17 cellular contexts compared by ENCODE assay signal in the genomic region with DNA sequence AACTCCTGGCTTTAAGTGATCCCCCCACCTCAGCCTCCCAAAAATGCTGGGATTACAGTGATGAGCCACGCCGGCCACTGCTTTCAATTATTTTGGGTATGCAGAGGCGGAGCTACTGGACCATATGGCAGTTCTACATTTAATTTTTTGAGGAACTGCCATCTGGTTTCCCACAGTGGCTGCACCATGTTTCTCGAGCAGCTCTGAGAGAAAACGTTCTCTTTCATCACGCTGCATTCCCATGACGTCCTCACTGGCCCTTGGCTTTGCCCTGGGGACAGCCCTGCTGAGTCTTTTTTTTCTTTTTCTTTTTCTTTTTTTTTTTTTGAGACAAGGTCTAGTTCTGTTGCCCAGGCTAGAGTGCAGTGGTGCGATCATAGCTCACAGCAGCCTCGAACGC.
"Had no signal": no experiment of that assay in that cellular context is flagged by ENCODE, and none has a peak within 500 bp of the region (broad histone marks: within the 10 kb centered on the region; RNA-seq: fewer than 3 reads in every experiment).

No MANE protein-coding gene starts in this region.

- DNase-seq: activated CD4-positive, alpha-beta T cell treated with anti-CD3 and anti-CD28 coated beads, Interleukin-2, amount 50 U/mL, for 4 hours; activated CD8-positive, alpha-beta memory T cell treated with anti-CD3 and anti-CD28 coated beads, Interleukin-2, amount 10 ng/mL, durations not matched to agents 7 days and 5 days; activated effector memory CD4-positive, alpha-beta T cell treated with anti-CD3 and anti-CD28 coated beads, Interleukin-2, amount 50 U/mL, for 16 hours; activated T-cell treated with anti-CD3 and anti-CD28 coated beads, Interleukin-2, amount 50 U/mL, for 24 hours; brain microvascular endothelial cell; cerebellar nuclear complex; endodermal cell; erythroblast; left colon; naive thymus-derived CD4-positive, alpha-beta T cell; transverse colon had no signal

- H3K36me3 Mint-ChIP-seq: activated CD8-positive, alpha-beta memory T cell treated with anti-CD3 and anti-CD28 coated beads, Interleukin-2, amount 10 ng/mL, durations not matched to agents 7 days and 5 days; activated naive CD4-positive, alpha-beta T cell treated with anti-CD3 and anti-CD28 coated beads, Interleukin-2, amount 50 U/mL, for 72 hours had no signal

- H3K27ac ChIP-seq: brain microvascular endothelial cell, neutrophil, right atrium auricular region, skin epidermis, transverse colon had no signal

- H3K4me1 ChIP-seq: right atrium auricular region, transverse colon had no signal

- H3K27me3 Mint-ChIP-seq: activated CD8-positive, alpha-beta memory T cell treated with anti-CD3 and anti-CD28 coated beads, Interleukin-2, amount 10 ng/mL, durations not matched to agents 7 days and 5 days; activated T-cell treated with anti-CD3 and anti-CD28 coated beads, Interleukin-2, amount 50 U/mL, for 24 hours; naive thymus-derived CD4-positive, alpha-beta T cell had no signal

- H3K4me1 Mint-ChIP-seq: endodermal cell had no signal

- ATAC-seq: activated CD4-positive, CD25-positive, alpha-beta regulatory T cell treated with anti-CD3 and anti-CD28 coated beads, Interleukin-2, amount 50 U/mL, for 24 hours; activated CD8-positive, alpha-beta memory T cell treated with anti-CD3 and anti-CD28 coated beads, Interleukin-2, amount 10 ng/mL, durations not matched to agents 7 days and 5 days; activated naive CD4-positive, alpha-beta T cell treated with anti-CD3 and anti-CD28 coated beads, Interleukin-2, amount 50 U/mL, for 72 hours; left colon; naive thymus-derived CD4-positive, alpha-beta T cell had no signal

- H3K9me3 ChIP-seq: neutrophil, right atrium auricular region, transverse colon had no signal

- H3K27me3 ChIP-seq: brain microvascular endothelial cell, neutrophil, right atrium auricular region, transverse colon had no signal

- H3K27ac Mint-ChIP-seq: activated CD8-positive, alpha-beta memory T cell treated with anti-CD3 and anti-CD28 coated beads, Interleukin-2, amount 10 ng/mL, durations not matched to agents 7 days and 5 days; activated T-cell treated with anti-CD3 and anti-CD28 coated beads, Interleukin-2, amount 50 U/mL, for 24 hours; endodermal cell; naive thymus-derived CD4-positive, alpha-beta T cell had no signal

- H3K9me3 Mint-ChIP-seq: activated naive CD4-positive, alpha-beta T cell treated with anti-CD3 and anti-CD28 coated beads, Interleukin-2, amount 50 U/mL, for 72 hours; activated T-cell treated with anti-CD3 and anti-CD28 coated beads, Interleukin-2, amount 50 U/mL, for 24 hours; endodermal cell had no signal

- H3K4me3 ChIP-seq: lung, right atrium auricular region, skin epidermis, transverse colon had no signal

- H3K4me3 Mint-ChIP-seq: activated CD8-positive, alpha-beta memory T cell treated with anti-CD3 and anti-CD28 coated beads, Interleukin-2, amount 10 ng/mL, durations not matched to agents 7 days and 5 days; activated T-cell treated with anti-CD3 and anti-CD28 coated beads, Interleukin-2, amount 50 U/mL, for 24 hours; endodermal cell; naive thymus-derived CD4-positive, alpha-beta T cell had no signal

- H3K36me3 ChIP-seq: brain microvascular endothelial cell, neutrophil, right atrium auricular region, transverse colon had no signal
